Comparison of ENCODE assay signal across 11 cellular contexts in genomic region chr6:79335133-79335674, GRCh38.
DNase-seq lines count a peak whose midpoint lies in the region; ATAC-seq and TF ChIP-seq lines count a peak whose summit lies in the region.
"Had no signal": no experiment of that assay in that cellular context is flagged by ENCODE, and none has a peak within 500 bp of the region (broad histone marks: within the 10 kb centered on the region; RNA-seq: fewer than 3 reads in every experiment).

No MANE protein-coding gene starts in this region.

- no peaks in the 10 kb centered on the region for H3K9me3 Mint-ChIP-seq in brain

- H3K4me3 Mint-ChIP-seq in brain = peak overlapping the region in 1 of 5 experiments; percentile 49

- TF ChIP-seq CTCF in brain (conservative IDR thresholded peaks at IDR 0.05) = no peak

- no peak for DNase-seq in GM19240 (ENCODE audit: insufficient read length, low spot score)
- DNase-seq in OCI-M2 (lab: John Stamatoyannopoulos, UW; ENCODE audit: unreplicated experiment) = no peak
- DNase-seq in activated CD4-positive, alpha-beta T cell treated with anti-CD3 and anti-CD28 coated beads, Interleukin-2, amount 50 U/mL, for 1 hour = no peak
- DNase-seq in sciatic nerve (ENCODE audit: low spot score) = no peak
- DNase-seq: colonic mucosa, DMS79 treated with DMSO at 0.1 percent for 48 hours, NCI-H2081 had no signal

- peak overlapping the region in 3 of 5 experiments; percentile 7 to 80 (median 66) for H3K27ac Mint-ChIP-seq in brain

- H3K27me3 Mint-ChIP-seq in brain = no peaks in the 10 kb centered on the region

- ATAC-seq in GM18861 (IDR thresholded peaks at IDR 0.05; ENCODE audit: unreplicated experiment) (peak; percentile 85), GM21423 (IDR thresholded peaks at IDR 0.05; ENCODE audit: unreplicated experiment) (peak; percentile 84), HG03095 (IDR thresholded peaks at IDR 0.05; ENCODE audit: unreplicated experiment) (peak; percentile 95), sciatic nerve (no peak)

- H3K36me3 Mint-ChIP-seq in brain = no peaks in the 10 kb centered on the region

- intact Hi-C loops in sciatic nerve (cut with DNase I) = no loop called here

- peaks cover 23% of the 10 kb centered on the region for H3K4me1 Mint-ChIP-seq in brain
